In genomic region chr21:45556302-45556644, GRCh38 we compare ENCODE assay signal across 9 cellular contexts. TPM values are rescaled to one million over a fixed set of nuclear protein-coding genes. Genes with fewer than 3 reads are reported as not detected.
DNase-seq lines count a peak whose midpoint lies in the region; ATAC-seq and TF ChIP-seq lines count a peak whose summit lies in the region.
"Had no signal": no experiment of that assay in that cellular context is flagged by ENCODE, and none has a peak within 500 bp of the region (broad histone marks: within the 10 kb centered on the region; RNA-seq: fewer than 3 reads in every experiment).

No MANE protein-coding gene starts in this region.

- peak overlapping the region; percentile 64 for H3K4me3 ChIP-seq in BLaER1
- H3K4me3 ChIP-seq in Panc1 (ENCODE audit: low read depth in 2 of 2, low read length in 2 of 2): peak overlapping the region; percentile 47 to 54; a peak in 2 of 4 replicates
- peak overlapping the region; percentile 12 for H3K4me3 ChIP-seq in epithelial cell of proximal tubule (ENCODE audit: low read depth, low read length)
- peak overlapping the region; percentile 46 for H3K4me3 ChIP-seq in skeletal muscle cell (ENCODE audit: low read depth, low read length)

- H3K4me2 ChIP-seq in BLaER1: peak overlapping the region; percentile 94

- TF ChIP-seq CTCF in Panc1 (IDR thresholded peaks at IDR 0.05): no peak; the same call in 1 of the 2 replicates
- no peak for TF ChIP-seq CTCF in epithelial cell of proximal tubule (conservative IDR thresholded peaks at IDR 0.05; ENCODE audit: low read depth, low read length)

- H3K27me3 ChIP-seq in BLaER1 (no peaks in the 10 kb centered on the region), Panc1 (ENCODE audit: control insufficient read depth, insufficient read depth, low read length) (no peaks in the 10 kb centered on the region)

- CTCF ChIA-PET in Panc1 (lab: Charles Lee): interaction anchor here (0.6 to 1.6 kb wide), 15 partner anchors 28 to 643 kb away, joined by 3 to 12 read pairs (median 5); no protein-coding TSS in a partner anchor

- ATAC-seq in Panc1 (no peak), GM18502 (IDR thresholded peaks at IDR 0.05; ENCODE audit: poor library complexity, unreplicated experiment) (no peak)

- H3K9me3 ChIP-seq in BLaER1: no peaks in the 10 kb centered on the region
- no peaks in the 10 kb centered on the region for H3K9me3 ChIP-seq in Panc1 (ENCODE audit: control insufficient read depth, insufficient read depth, low read depth, low read length)

- peak overlapping the region; percentile 81 for H3K27ac ChIP-seq in BLaER1
- H3K27ac ChIP-seq in Panc1 (ENCODE audit: low read length): no peak overlapping the region

- no peaks in the 10 kb centered on the region for H3K36me3 ChIP-seq in BLaER1
- H3K36me3 ChIP-seq in Panc1 (ENCODE audit: control insufficient read depth, insufficient read depth, low read length): no peaks in the 10 kb centered on the region

- peaks cover 48% of the 10 kb centered on the region for H3K4me1 ChIP-seq in BLaER1
- H3K4me1 ChIP-seq in Panc1 (ENCODE audit: control insufficient read depth, insufficient read depth, low read length): peaks cover 2% of the 10 kb centered on the region

- no peak for DNase-seq in Panc1 (ENCODE audit: low read depth, low spot score)
- DNase-seq in epithelial cell of proximal tubule (ENCODE audit: low read depth): no peak
- no peak for DNase-seq in skeletal muscle cell (ENCODE audit: low read depth)
- DNase-seq in activated effector memory CD4-positive, alpha-beta T cell treated with anti-CD3 and anti-CD28 coated beads, Interleukin-2, amount 50 U/mL, for 16 hours: no peak
- no peak for DNase-seq in GOT3 (lab: John Stamatoyannopoulos, UW)
- DNase-seq in glomerular visceral epithelial cell (ENCODE audit: extremely low spot score): no peak
- DNase-seq: KG1 had no signal

- H4K20me1 ChIP-seq in BLaER1: no peaks in the 10 kb centered on the region

- intact Hi-C loops in Panc1 (cut with micrococcal nuclease; ENCODE audit: unreplicated experiment): loop anchor here (2.0 kb wide), 1 partner anchor 41 kb away; no protein-coding TSS in a partner anchor

- peak overlapping the region; percentile 50 for H3K9ac ChIP-seq in BLaER1

- no TSS peak for BruUV-seq in Panc1 (replicated peaks; lab: Mats Ljungman, UMichigan)

- in situ Hi-C loops in Panc1 (cut with HindIII; ENCODE audit: low pct_unique_long_range_greater_than_20kb, low sequenced_read_pairs): no loop called here

- POLR2A ChIA-PET in Panc1 (lab: Charles Lee): interaction anchor here (0.7 kb wide), 2 partner anchors 42 to 331 kb away, joined by 11 to 12 read pairs; no protein-coding TSS in a partner anchor

RNA-seq across cellular contexts. Expression of gene SLC19A1, which starts 14.0 kb away (rescaled TPM):
- total RNA-seq in Panc1 (2021; ENCODE audit: unreplicated experiment) (24.5 TPM), epithelial cell of proximal tubule (19.3 and 34.7 TPM in 2 replicates)
- polyA plus RNA-seq in Panc1 (2012; ENCODE audit: insufficient read length): 43.5 TPM

Comparison
In these comparisons a context has a peak if more than half of its experiments do, and no peak if none do; other contexts are left out.
1. H3K4me3 ChIP-seq: peak in every context shown above with its lines; median percentile 64 in BLaER1; 50 in Panc1; 46 in skeletal muscle cell; 12 in epithelial cell of proximal tubule.